In genomic region chr3:169772951-169773816, GRCh38 we compare ENCODE assay signal across 8 cellular contexts. TPM values are rescaled to one million over a fixed set of nuclear protein-coding genes. Genes with fewer than 3 reads are reported as not detected.
DNase-seq lines count a peak whose midpoint lies in the region; ATAC-seq and TF ChIP-seq lines count a peak whose summit lies in the region.

MYNN (plus strand) TSS chr3:169773396; CDS start chr3:169774296, 900 bp downstream.

- TF ChIP-seq CTCF in SU-DHL-6 (IDR thresholded peaks at IDR 0.05; ENCODE audit: insufficient read depth, low read length, poor library complexity, severe bottlenecking), result no peak
- TF ChIP-seq CTCF in type B pancreatic cell (conservative IDR thresholded peaks at IDR 0.05), result no peak

- H3K9me2 ChIP-seq in SU-DHL-6 (replicated peaks; ENCODE audit: insufficient read depth, low read length), result no peaks in the 10 kb centered on the region

- H3K27ac ChIP-seq in SU-DHL-6 (ENCODE audit: low read depth, low read length), result peak within 1 kb of the TSS; percentile 94

- ATAC-seq in HG02610 (IDR thresholded peaks at IDR 0.05; ENCODE audit: unreplicated experiment), result peak; percentile 83

- peak; percentile 98 for TF ChIP-seq POLR2A in GM10847 (IDR thresholded peaks at IDR 0.05; ENCODE audit: extremely low read depth, insufficient read length)

- H3K9me3 ChIP-seq in SU-DHL-6 (ENCODE audit: insufficient read depth, low read length), result no peaks in the 10 kb centered on the region

- H2AFZ ChIP-seq in SU-DHL-6 (ENCODE audit: low read depth, low read length, severe bottlenecking), result peak within 1 kb of the TSS; percentile 75

- intact Hi-C loops in cardiac septum (cut with DNase I), result loop anchor here (5.0 kb wide), 1 partner anchor 39 kb away; the partner anchor contains the start of genes LRRC34 and LRRIQ4

- peak within 1 kb of the TSS; percentile 99 for H3K27ac Mint-ChIP-seq in type B pancreatic cell

- peaks cover 41% of the 10 kb centered on the region for H3K79me2 ChIP-seq in SU-DHL-6 (ENCODE audit: insufficient read depth, low read length)

- no peaks in the 10 kb centered on the region for H3K9me3 Mint-ChIP-seq in type B pancreatic cell

- DNase-seq in NCI-H1105 (lab: John Stamatoyannopoulos, UW) (peak; percentile 98), cardiac septum (ENCODE audit: low spot score) (peak; percentile 97), pons (ENCODE audit: low spot score) (peak; percentile 94), type B pancreatic cell (ENCODE audit: extremely low spot score, unreplicated experiment) (peak; percentile 89)
- peak; percentile 80 for DNase-seq in activated naive CD8-positive, alpha-beta T cell treated with anti-CD3 and anti-CD28 coated beads, Interleukin-2, amount 50 U/mL, for 16 hours (ENCODE audit: low read depth, low spot score)

- H3K9ac ChIP-seq in SU-DHL-6 (ENCODE audit: low read length), result peak within 1 kb of the TSS; percentile 85

- H3F3A ChIP-seq in SU-DHL-6 (ENCODE audit: insufficient read depth), result peaks cover 21% of the 10 kb centered on the region

- H3K4me3 Mint-ChIP-seq in type B pancreatic cell, result peak within 1 kb of the TSS; percentile 100

- H3K4me2 ChIP-seq in SU-DHL-6 (ENCODE audit: low read depth, low read length, poor library complexity, severe bottlenecking), result peak within 1 kb of the TSS; percentile 96

- H3K36me3 ChIP-seq in SU-DHL-6 (ENCODE audit: low read length), result peaks cover 16% of the 10 kb centered on the region

- H3K4me1 Mint-ChIP-seq in type B pancreatic cell (ENCODE audit: unreplicated experiment), result peaks cover 29% of the 10 kb centered on the region

- H3K4me3 ChIP-seq in SU-DHL-6 (ENCODE audit: insufficient read depth, low read length, poor library complexity, severe bottlenecking), result peak within 1 kb of the TSS; percentile 86

- H3K36me3 Mint-ChIP-seq in type B pancreatic cell, result peaks cover 21% of the 10 kb centered on the region

- no peaks in the 10 kb centered on the region for H3K27me3 ChIP-seq in SU-DHL-6 (ENCODE audit: low read length)

- peaks cover 12% of the 10 kb centered on the region for H3K27me3 Mint-ChIP-seq in type B pancreatic cell

- H4K20me1 ChIP-seq in SU-DHL-6 (ENCODE audit: low read depth, low read length), result no peaks in the 10 kb centered on the region

RNA-seq across cellular contexts. Expression of gene MYNN, which starts in this region (rescaled TPM):
- total RNA-seq in cardiac septum (11.6 TPM), type B pancreatic cell (ENCODE audit: low replicate concordance) (15.7 and 18.2 TPM in 2 replicates)

Comparison
In these comparisons a context has a peak if more than half of its experiments do, and no peak if none do; other contexts are left out.
1. Peak in every context shown above with its lines: DNase-seq, ATAC-seq, H3K4me3 ChIP-seq and H3K27ac ChIP-seq.